In genomic region chr7:112108984-112109383, GRCh38 we compare ENCODE assay signal across 19 cellular contexts.
"Had no signal": no experiment of that assay in that cellular context is flagged by ENCODE, and none has a peak within 500 bp of the region (broad histone marks: within the 10 kb centered on the region; RNA-seq: fewer than 3 reads in every experiment).

No MANE protein-coding gene starts in this region.

- H3K9me3 Mint-ChIP-seq: activated CD4-positive, alpha-beta memory T cell treated with anti-CD3 and anti-CD28 coated beads for 36 hours; activated naive CD8-positive, alpha-beta T cell treated with anti-CD3 and anti-CD28 coated beads, Interleukin-2, amount 10 ng/mL, durations not matched to agents 7 days and 5 days; activated T-helper 17 cell treated with anti-CD3 and anti-CD28 coated beads, Interleukin-2, amount 50 U/mL, for 72 hours; natural killer cell treated with Interleukin-12 subunit alpha and Interleukin-12 subunit beta and Interleukin-15 and Interleukin-18, amount 100 ng/mL, for 72 hours; stimulated activated memory B cell treated with anti-CD40 and anti-IgM and Interleukin-4, amounts not matched to agents 10 μg/mL and 1 μg/mL and 100 μg/mL, for 72 hours; T-cell had no signal

- H3K36me3 Mint-ChIP-seq: activated CD4-positive, alpha-beta memory T cell treated with anti-CD3 and anti-CD28 coated beads for 36 hours; activated naive CD8-positive, alpha-beta T cell treated with anti-CD3 and anti-CD28 coated beads, Interleukin-2, amount 10 ng/mL, durations not matched to agents 7 days and 5 days; natural killer cell treated with Interleukin-12 subunit alpha and Interleukin-12 subunit beta and Interleukin-15 and Interleukin-18, amount 100 ng/mL, for 72 hours; stimulated activated memory B cell treated with anti-CD40 and anti-IgM and Interleukin-4, amounts not matched to agents 10 μg/mL and 1 μg/mL and 100 μg/mL, for 72 hours; T-cell; WTC11 had no signal

- H3K27me3 ChIP-seq: cardiac muscle cell, gastroesophageal sphincter, heart left ventricle, sigmoid colon, upper lobe of right lung had no signal

- H3K9ac ChIP-seq: parathyroid adenoma had no signal

- H2AFZ ChIP-seq: parathyroid adenoma had no signal

- DNase-seq: activated CD4-positive, alpha-beta memory T cell treated with anti-CD3 and anti-CD28 coated beads for 36 hours; activated CD4-positive, alpha-beta T cell treated with anti-CD3 and anti-CD28 coated beads for 4 hours; activated naive CD4-positive, alpha-beta T cell treated with Interleukin-2 at 50 U/mL for 16 hours; activated naive CD8-positive, alpha-beta T cell treated with anti-CD3 and anti-CD28 coated beads, Interleukin-2, amount 10 ng/mL, durations not matched to agents 7 days and 5 days; activated T-cell treated with anti-CD3 and anti-CD28 coated beads, Interleukin-2, amount 50 U/mL, for 1 hour; heart left ventricle; mesendoderm; sigmoid colon; stimulated activated CD4-positive, alpha-beta T cell treated with anti-CD3 and anti-CD28 coated beads, Interleukin-4, amount 100 ng/mL, for 4 hours; T-cell; upper lobe of right lung had no signal

- H3K27ac Mint-ChIP-seq: activated CD4-positive, alpha-beta memory T cell treated with anti-CD3 and anti-CD28 coated beads for 36 hours; activated naive CD8-positive, alpha-beta T cell treated with anti-CD3 and anti-CD28 coated beads, Interleukin-2, amount 10 ng/mL, durations not matched to agents 7 days and 5 days; activated T-helper 17 cell treated with anti-CD3 and anti-CD28 coated beads, Interleukin-2, amount 50 U/mL, for 72 hours; natural killer cell treated with Interleukin-12 subunit alpha and Interleukin-12 subunit beta and Interleukin-15 and Interleukin-18, amount 100 ng/mL, for 72 hours; stimulated activated memory B cell treated with anti-CD40 and anti-IgM and Interleukin-4, amounts not matched to agents 10 μg/mL and 1 μg/mL and 100 μg/mL, for 72 hours; T-cell; WTC11 had no signal

- ATAC-seq: activated T-helper 17 cell treated with anti-CD3 and anti-CD28 coated beads, Interleukin-2, amount 50 U/mL, for 72 hours; gastroesophageal sphincter; heart left ventricle; natural killer cell treated with Interleukin-12 subunit alpha and Interleukin-12 subunit beta and Interleukin-15 and Interleukin-18, amount 100 ng/mL, for 72 hours; stimulated activated memory B cell treated with anti-CD40 and anti-IgM and Interleukin-4, amounts not matched to agents 10 μg/mL and 1 μg/mL and 100 μg/mL, for 72 hours; T-cell; upper lobe of right lung; WTC11 had no signal

- H3K4me3 ChIP-seq: cardiac muscle cell, gastroesophageal sphincter, heart left ventricle, sigmoid colon, upper lobe of right lung had no signal

- FAIRE-seq: colon had no signal

- H3K36me3 ChIP-seq: cardiac muscle cell, gastroesophageal sphincter, heart left ventricle, sigmoid colon, upper lobe of right lung had no signal

- H3K4me1 Mint-ChIP-seq: activated naive CD8-positive, alpha-beta T cell treated with anti-CD3 and anti-CD28 coated beads, Interleukin-2, amount 10 ng/mL, durations not matched to agents 7 days and 5 days; activated T-helper 17 cell treated with anti-CD3 and anti-CD28 coated beads, Interleukin-2, amount 50 U/mL, for 72 hours; stimulated activated memory B cell treated with anti-CD40 and anti-IgM and Interleukin-4, amounts not matched to agents 10 μg/mL and 1 μg/mL and 100 μg/mL, for 72 hours; T-cell had no signal

- H3K9me3 ChIP-seq: gastroesophageal sphincter, heart left ventricle, sigmoid colon, upper lobe of right lung had no signal

- H3K27me3 Mint-ChIP-seq: stimulated activated memory B cell treated with anti-CD40 and anti-IgM and Interleukin-4, amounts not matched to agents 10 μg/mL and 1 μg/mL and 100 μg/mL, for 72 hours had no signal

- H3K79me2 ChIP-seq: parathyroid adenoma had no signal

- H3K27ac ChIP-seq: cardiac muscle cell, gastroesophageal sphincter, heart left ventricle, parathyroid adenoma, sigmoid colon, upper lobe of right lung had no signal

- H3K4me3 Mint-ChIP-seq: activated CD4-positive, alpha-beta memory T cell treated with anti-CD3 and anti-CD28 coated beads for 36 hours; activated naive CD8-positive, alpha-beta T cell treated with anti-CD3 and anti-CD28 coated beads, Interleukin-2, amount 10 ng/mL, durations not matched to agents 7 days and 5 days; activated T-helper 17 cell treated with anti-CD3 and anti-CD28 coated beads, Interleukin-2, amount 50 U/mL, for 72 hours; natural killer cell treated with Interleukin-12 subunit alpha and Interleukin-12 subunit beta and Interleukin-15 and Interleukin-18, amount 100 ng/mL, for 72 hours; stimulated activated memory B cell treated with anti-CD40 and anti-IgM and Interleukin-4, amounts not matched to agents 10 μg/mL and 1 μg/mL and 100 μg/mL, for 72 hours; T-cell; WTC11 had no signal
